In the genomic region with DNA sequence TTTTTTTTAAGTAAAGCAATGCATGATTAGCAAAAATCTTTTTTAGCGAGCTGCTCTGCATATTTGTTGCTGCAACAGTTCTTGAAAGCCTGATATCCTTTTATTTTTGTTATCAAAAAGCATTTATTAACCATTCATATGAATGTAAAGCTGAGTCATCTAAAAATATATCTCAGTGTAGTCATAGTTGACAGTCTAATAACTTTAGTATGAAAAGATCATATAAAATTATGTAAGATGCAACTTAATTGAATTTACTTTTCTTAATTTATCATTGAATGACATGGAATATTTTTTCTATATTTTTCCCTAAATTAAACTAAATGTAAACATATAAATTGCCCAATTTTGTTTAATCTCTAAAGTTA, we compare ENCODE assay signal across 22 cellular contexts. TPM values are rescaled to one million over a fixed set of nuclear protein-coding genes. Genes with fewer than 3 reads are reported as not detected.
DNase-seq lines count a peak whose midpoint lies in the region; ATAC-seq and TF ChIP-seq lines count a peak whose summit lies in the region.
"Had no signal": no experiment of that assay in that cellular context is flagged by ENCODE, and none has a peak within 500 bp of the region (broad histone marks: within the 10 kb centered on the region; RNA-seq: fewer than 3 reads in every experiment).

No MANE protein-coding gene starts in this region.

- no peak for ATAC-seq in psoas muscle
- ATAC-seq in foreskin keratinocyte = no peak

- no peaks in the 10 kb centered on the region for H3K36me3 ChIP-seq in GM23248 (ENCODE audit: low read depth)
- H3K36me3 ChIP-seq in SJSA1 = peaks cover 20% of the 10 kb centered on the region
- H3K36me3 ChIP-seq in ectodermal cell (ENCODE audit: control insufficient read depth, insufficient read depth, low read length) = no peaks in the 10 kb centered on the region
- H3K36me3 ChIP-seq in psoas muscle (ENCODE audit: insufficient read depth in 1 of 2, low read depth in 1 of 2) = peaks cover 0 to 2% of the 10 kb centered on the region in 2 donors
- no peaks in the 10 kb centered on the region; the same call in 1 of the 2 replicates for H3K36me3 ChIP-seq in WERI-Rb-1

- H3K4me1 Mint-ChIP-seq in activated CD4-positive, alpha-beta T cell treated with anti-CD3 and anti-CD28 coated beads, Interleukin-2, amount 10 ng/mL, durations not matched to agents 7 days and 5 days = peaks cover 80% of the 10 kb centered on the region

- H3K9me2 ChIP-seq in GM23248 (ENCODE audit: insufficient read depth) = no peaks in the 10 kb centered on the region

- TF ChIP-seq CTCF in psoas muscle (IDR thresholded peaks at IDR 0.05) (no peak), foreskin keratinocyte (conservative IDR thresholded peaks at IDR 0.05) (no peak), WERI-Rb-1 (IDR thresholded peaks at IDR 0.05; ENCODE audit: low read depth, low read length) (no peak)

- H3K4me1 ChIP-seq in GM23248 (ENCODE audit: insufficient read depth) = peaks cover 65% of the 10 kb centered on the region
- peaks cover 35% of the 10 kb centered on the region for H3K4me1 ChIP-seq in SJSA1 (replicated peaks)
- H3K4me1 ChIP-seq in ectodermal cell (ENCODE audit: control insufficient read depth, insufficient read depth, low read length) = peaks cover 27% of the 10 kb centered on the region
- H3K4me1 ChIP-seq in psoas muscle = peaks cover 91% of the 10 kb centered on the region
- H3K4me1 ChIP-seq in foreskin keratinocyte = peaks cover 22% of the 10 kb centered on the region

- H3K36me3 Mint-ChIP-seq in activated CD4-positive, alpha-beta T cell treated with anti-CD3 and anti-CD28 coated beads, Interleukin-2, amount 10 ng/mL, durations not matched to agents 7 days and 5 days (ENCODE audit: low read depth) = peaks cover 81% of the 10 kb centered on the region

- H3F3A ChIP-seq in GM23248 (ENCODE audit: insufficient read depth) = peaks cover 25% of the 10 kb centered on the region

- H3K79me2 ChIP-seq in GM23248 (ENCODE audit: insufficient read depth) = peaks cover 100% of the 10 kb centered on the region

- H3K4me2 ChIP-seq in GM23248 (ENCODE audit: unreplicated experiment) = peak overlapping the region; percentile 83

- H3K9ac ChIP-seq in GM23248 = peak overlapping the region; percentile 58

- intact Hi-C loops in psoas muscle (cut with DNase I) = no loop called here

- CTCF ChIA-PET in activated CD4-positive, alpha-beta T cell treated with anti-CD3 and anti-CD28 coated beads, Interleukin-2, amount 10 ng/mL, durations not matched to agents 7 days and 5 days (lab: Charles Lee) = interaction anchor here (5.2 kb wide), 1 partner anchor 9 kb away, joined by 27 read pairs; a partner anchor contains a TSS

- H3K4me3 ChIP-seq in GM23248 (peak overlapping the region; percentile 54), SJSA1 (no peak overlapping the region), ectodermal cell (ENCODE audit: insufficient read depth, low read depth, low read length) (no peak overlapping the region), psoas muscle (peak overlapping the region; percentile 33), WERI-Rb-1 (ENCODE audit: low read depth, low read length) (no peak overlapping the region)

- H2AFZ ChIP-seq in GM23248 = peak overlapping the region; percentile 43; the same call in 1 of the 2 replicates

- H3K27me3 Mint-ChIP-seq in activated CD4-positive, alpha-beta T cell treated with anti-CD3 and anti-CD28 coated beads, Interleukin-2, amount 10 ng/mL, durations not matched to agents 7 days and 5 days = no peaks in the 10 kb centered on the region
- H3K27me3 Mint-ChIP-seq: naive B cell; stimulated activated naive CD8-positive, alpha-beta T cell treated with anti-CD3 and anti-CD28 coated beads, Interleukin-15, amount 100 ng/mL, for 72 hours had no signal

- H3K9me3 Mint-ChIP-seq in activated CD4-positive, alpha-beta T cell treated with anti-CD3 and anti-CD28 coated beads, Interleukin-2, amount 10 ng/mL, durations not matched to agents 7 days and 5 days = peaks cover 21% of the 10 kb centered on the region

- in situ Hi-C loops in GM23248 (cut with MboI) = loop anchor here (10.0 kb wide), 1 partner anchor 165 kb away; no protein-coding TSS in a partner anchor

- H3K4me3 Mint-ChIP-seq in activated CD4-positive, alpha-beta T cell treated with anti-CD3 and anti-CD28 coated beads, Interleukin-2, amount 10 ng/mL, durations not matched to agents 7 days and 5 days = no peak overlapping the region
- H3K4me3 Mint-ChIP-seq: activated naive CD4-positive, alpha-beta T cell treated with anti-CD3 and anti-CD28 coated beads for 36 hours; naive B cell; stimulated activated naive CD8-positive, alpha-beta T cell treated with anti-CD3 and anti-CD28 coated beads, Interleukin-15, amount 100 ng/mL, for 72 hours had no signal

- H4K20me1 ChIP-seq in GM23248 (ENCODE audit: insufficient read depth) = peaks cover 9% of the 10 kb centered on the region; the same call in 1 of the 2 replicates

- H3K27ac ChIP-seq in GM23248 (peak overlapping the region; percentile 65), SJSA1 (peak overlapping the region; percentile 20), ectodermal cell (ENCODE audit: insufficient read depth, low read depth, low read length, poor library complexity, severe bottlenecking) (peak overlapping the region; percentile 81), psoas muscle (peak overlapping the region; percentile 47), foreskin keratinocyte (no peak overlapping the region), WERI-Rb-1 (no peak overlapping the region)
- H3K27ac ChIP-seq: HL-60 had no signal

- POLR2A ChIA-PET in activated CD4-positive, alpha-beta T cell treated with anti-CD3 and anti-CD28 coated beads, Interleukin-2, amount 10 ng/mL, durations not matched to agents 7 days and 5 days (lab: Charles Lee) = no interaction called here

- H3K27ac Mint-ChIP-seq in activated CD4-positive, alpha-beta T cell treated with anti-CD3 and anti-CD28 coated beads, Interleukin-2, amount 10 ng/mL, durations not matched to agents 7 days and 5 days = no peak overlapping the region
- H3K27ac Mint-ChIP-seq: naive B cell had no signal

- H3K27me3 ChIP-seq in GM23248 (replicated peaks; ENCODE audit: insufficient read depth) (no peaks in the 10 kb centered on the region), SJSA1 (replicated peaks) (no peaks in the 10 kb centered on the region), ectodermal cell (ENCODE audit: control insufficient read depth, insufficient read depth, low read length, poor library complexity, severe bottlenecking) (no peaks in the 10 kb centered on the region), psoas muscle (ENCODE audit: insufficient read depth in 3 of 3, low read length in 2 of 3) (no peaks in the 10 kb centered on the region), foreskin keratinocyte (no peaks in the 10 kb centered on the region), WERI-Rb-1 (ENCODE audit: insufficient read depth, low read depth, severe bottlenecking) (no peaks in the 10 kb centered on the region)

- WGBS in GM23248 (ENCODE audit: low coverage in 1 of 2, low lambda C conversion rate in 2 of 2, missing lambda C conversion rate in 2 of 2), 2 experiments = 91 to 100% methylated on average over 1 of the region's 1 CpG
- WGBS in ectodermal cell, 2 experiments = 0 to 20% methylated on average over 1 of the region's 1 CpG
- 73 to 75% (median 75%) methylated on average over 1 of the region's 1 CpG for WGBS in psoas muscle, 3 donors

- H3K9me3 ChIP-seq in GM23248 (ENCODE audit: low read depth) = no peaks in the 10 kb centered on the region
- H3K9me3 ChIP-seq in SJSA1 (replicated peaks) = no peaks in the 10 kb centered on the region
- no peaks in the 10 kb centered on the region for H3K9me3 ChIP-seq in ectodermal cell (ENCODE audit: control insufficient read depth, low read length)
- H3K9me3 ChIP-seq in psoas muscle = no peaks in the 10 kb centered on the region
- H3K9me3 ChIP-seq in WERI-Rb-1 (ENCODE audit: severe bottlenecking) = no peaks in the 10 kb centered on the region

- no peak for DNase-seq in GM23248
- DNase-seq in SJSA1 (ENCODE audit: low read depth in 1 of 2, low spot score in 2 of 2) = no peak
- no peak for DNase-seq in psoas muscle
- no peak for DNase-seq in foreskin keratinocyte
- no peak for DNase-seq in activated CD4-positive, alpha-beta T cell treated with anti-CD3 and anti-CD28 coated beads, Interleukin-2, amount 10 ng/mL, durations not matched to agents 7 days and 5 days
- no peak for DNase-seq in EL
- no peak for DNase-seq in WERI-Rb-1
- DNase-seq: activated CD4-positive, alpha-beta T cell treated with anti-CD3 and anti-CD28 coated beads for 4 hours; activated naive CD4-positive, alpha-beta T cell treated with anti-CD3 and anti-CD28 coated beads for 36 hours; activated T-cell treated with anti-CD3 and anti-CD28 coated beads, Interleukin-2, amount 50 U/mL, for 48 hours; aorta; central memory CD4-positive, alpha-beta T cell; DMS79 treated with DMSO at 0.1 percent for 48 hours; effector CD4-positive, alpha-beta T cell; KBM-7; kidney glomerular epithelial cell; naive B cell; NCI-H1694; NCI-H2171 treated with DMSO at 0.1 percent for 48 hours; stimulated activated naive CD8-positive, alpha-beta T cell treated with anti-CD3 and anti-CD28 coated beads, Interleukin-15, amount 100 ng/mL, for 72 hours had no signal

RNA-seq across cellular contexts. Expression of a gene that starts 8.5 kb away (rescaled TPM):
- total RNA-seq in GM23248 (2014; rRNA removed; shearing (Covaris generic)) = 151 and 168 TPM in 2 replicates
- polyA plus RNA-seq in GM23248 (2016; fragmentation: Nextera tagmentation; extraction: Ambion mirVana) = 180 TPM in 2 replicates
- total RNA-seq in SJSA1 (2014; rRNA removed; shearing (Covaris generic)) = 227 and 287 TPM in 2 replicates
- 71.8 TPM for polyA plus RNA-seq in ectodermal cell (2013, experiment 1 of 4)
- polyA plus RNA-seq in ectodermal cell (2013, experiment 2 of 4) = 71.4 TPM
- polyA plus RNA-seq in ectodermal cell (2013, experiment 3 of 4) = 64.5 TPM
- polyA plus RNA-seq in ectodermal cell (2013, experiment 4 of 4) = 68.5 TPM
- 100 to 1,000 TPM; 402 to 903 (median 596) TPM for total RNA-seq in psoas muscle
- polyA plus RNA-seq in psoas muscle = 100 to 1,000 TPM; 391 to 656 (median 520) TPM
- 157 and 178 TPM in 2 replicates for total RNA-seq in foreskin keratinocyte
- 96.5 and 100 TPM in 2 replicates for polyA plus RNA-seq in foreskin keratinocyte
- total RNA-seq in activated CD4-positive, alpha-beta T cell treated with anti-CD3 and anti-CD28 coated beads, Interleukin-2, amount 10 ng/mL, durations not matched to agents 7 days and 5 days = 100 to 1,000 TPM; 140 to 181 TPM

Comparison
In these comparisons a context has a peak if more than half of its experiments do, and no peak if none do; other contexts are left out.
1. H3K27ac ChIP-seq: peak in GM23248 (single experiment), SJSA1 (single experiment), ectodermal cell (single experiment) and psoas muscle (single experiment); none in foreskin keratinocyte (single experiment) and WERI-Rb-1 (single experiment).
2. H3K4me3 ChIP-seq: peak in GM23248 (single experiment) and psoas muscle (single experiment); none in SJSA1 (single experiment), ectodermal cell (single experiment) and WERI-Rb-1 (single experiment).